In genomic region chr4:38387819-38388218, GRCh38 we compare ENCODE assay signal across 14 cellular contexts.
DNase-seq lines count a peak whose midpoint lies in the region; ATAC-seq, FAIRE-seq and TF ChIP-seq lines count a peak whose summit lies in the region.
"Had no signal": no experiment of that assay in that cellular context is flagged by ENCODE, and none has a peak within 500 bp of the region (broad histone marks: within the 10 kb centered on the region; RNA-seq: fewer than 3 reads in every experiment).

No MANE protein-coding gene starts in this region.

- H3K27ac ChIP-seq in A549 (peak overlapping the region in 1 of 2 experiments; percentile 39; a peak in 1 of 6 replicates), ascending aorta (peak overlapping the region; percentile 7 to 36), right cardiac atrium (ENCODE audit: low read length) (peak overlapping the region; percentile 26), parathyroid adenoma (peak overlapping the region; percentile 17)

- TF ChIP-seq EP300 in A549 (IDR thresholded peaks at IDR 0.05), result no peak

- WGBS in A549 (ENCODE audit: missing lambda C conversion rate), result 94% methylated on average over 5 of the region's 5 CpGs
- WGBS in right cardiac atrium, result 61% methylated on average over 5 of the region's 5 CpGs

- H3K4me2 ChIP-seq in A549 (peak overlapping the region; percentile 19; the same call in 1 of the 3 replicates), parathyroid adenoma (ENCODE audit: low read length) (peak overlapping the region; percentile 43)

- H3K79me2 ChIP-seq in parathyroid adenoma, result no peaks in the 10 kb centered on the region

- DNase-seq in A549 (ENCODE audit: low read depth in 1 of 2, low spot score in 1 of 2), result no peak
- no peak for DNase-seq in ascending aorta (ENCODE audit: low spot score in 2 of 2)
- no peak for DNase-seq in right cardiac atrium
- DNase-seq in posterior vena cava (ENCODE audit: low spot score), result no peak
- no peak for DNase-seq in activated effector memory CD4-positive, alpha-beta T cell treated with Interleukin-2 at 50 U/mL for 16 hours
- DNase-seq: COR-L47, MV-4-11, NCI-H1417 treated with DMSO at 0.1 percent for 48 hours, NCI-H510A had no signal

- H3K27me3 ChIP-seq in ascending aorta (no peaks in the 10 kb centered on the region), right cardiac atrium (ENCODE audit: control insufficient read depth, insufficient read depth) (no peaks in the 10 kb centered on the region), parathyroid adenoma (ENCODE audit: control insufficient read depth, insufficient read depth, low read length) (no peaks in the 10 kb centered on the region)

- H3K9me3 ChIP-seq in A549, result 0 out of 3 replicates have a peak, but pooled peaks cover 3% of the 10 kb centered on the region
- peaks cover 0 to 3% of the 10 kb centered on the region in 2 donors for H3K9me3 ChIP-seq in ascending aorta
- H3K9me3 ChIP-seq in right cardiac atrium (ENCODE audit: control insufficient read depth, low read length), result no peaks in the 10 kb centered on the region
- no peaks in the 10 kb centered on the region for H3K9me3 ChIP-seq in parathyroid adenoma (ENCODE audit: control insufficient read depth, low read length)

- FAIRE-seq in A549 (lab: Jason Lieb, UNC), result no peak
- FAIRE-seq: A204.1, H54 had no signal

- POLR2A ChIA-PET in A549 (lab: Yijun Ruan, JAX), result no interaction called here

- no peak for TF ChIP-seq RAD21 in A549 (conservative IDR thresholded peaks at IDR 0.05 in 1 of 2, IDR thresholded peaks at IDR 0.05 in 1 of 2)

- TF ChIP-seq POLR2A in A549 (IDR thresholded peaks at IDR 0.05; ENCODE audit: low read length), result no peak

- no peak overlapping the region for H3K4me3 ChIP-seq in A549
- no peak overlapping the region for H3K4me3 ChIP-seq in ascending aorta
- no peak overlapping the region for H3K4me3 ChIP-seq in right cardiac atrium (ENCODE audit: low read length)
- peak overlapping the region; percentile 12 for H3K4me3 ChIP-seq in parathyroid adenoma (ENCODE audit: low read depth, low read length)

- H3K36me3 ChIP-seq in ascending aorta (no peaks in the 10 kb centered on the region), parathyroid adenoma (ENCODE audit: control insufficient read depth, insufficient read depth, low read length) (no peaks in the 10 kb centered on the region)

- intact Hi-C loops in ascending aorta (cut with DNase I) (no loop called here), right cardiac atrium (cut with DNase I) (loop anchor here in 1 of 4 donors (5.0 kb wide), 1 partner anchor 279 kb away; no protein-coding TSS in a partner anchor), posterior vena cava (cut with DNase I) (no loop called here)

- CTCF ChIA-PET in A549 (lab: Yijun Ruan, JAX), result interaction anchor here (1.1 kb wide), 1 partner anchor 288 kb away, joined by 3 read pairs; no protein-coding TSS in a partner anchor

- peaks cover 34% of the 10 kb centered on the region for H3K4me1 ChIP-seq in A549
- H3K4me1 ChIP-seq in ascending aorta, result peaks cover 9 to 27% of the 10 kb centered on the region in 2 donors
- peaks cover 8% of the 10 kb centered on the region for H3K4me1 ChIP-seq in right cardiac atrium (ENCODE audit: control insufficient read depth, insufficient read depth, low read length)
- peaks cover 23% of the 10 kb centered on the region for H3K4me1 ChIP-seq in parathyroid adenoma

- peak overlapping the region; percentile 5 for H2AFZ ChIP-seq in parathyroid adenoma

- no peak overlapping the region for H3K9ac ChIP-seq in parathyroid adenoma

- no peak for ATAC-seq in A549
- peak in 1 of 2 donors; percentile 50 for ATAC-seq in right cardiac atrium
- no peak for ATAC-seq in HG03039 (IDR thresholded peaks at IDR 0.05; ENCODE audit: unreplicated experiment)
- no peak for ATAC-seq in GM19328 (IDR thresholded peaks at IDR 0.05; ENCODE audit: unreplicated experiment)

- TF ChIP-seq CTCF in A549 (IDR thresholded peaks at IDR 0.05) (no peak), ascending aorta (IDR thresholded peaks at IDR 0.05) (no peak), parathyroid adenoma (IDR thresholded peaks at IDR 0.05) (no peak)

TF ChIP-seq in A549, 52 proteins besides CTCF, POLR2A, EP300 and RAD21:
- no peak for TF ChIP-seq MAX (IDR thresholded peaks at IDR 0.05)
- no peak for TF ChIP-seq HES2 (IDR thresholded peaks at IDR 0.05)
- TF ChIP-seq RNF2 (IDR thresholded peaks at IDR 0.05; ENCODE audit: borderline replicate concordance, low read depth), result no peak
- no peak for TF ChIP-seq CHD2 (IDR thresholded peaks at IDR 0.05; ENCODE audit: low read length, partially characterized antibody)
- no peak for TF ChIP-seq EHMT2 (IDR thresholded peaks at IDR 0.05; ENCODE audit: low read depth)
- no peak for TF ChIP-seq RCOR1 (IDR thresholded peaks at IDR 0.05; ENCODE audit: low read depth, low read length)
- no peak for TF ChIP-seq RFX5 (IDR thresholded peaks at IDR 0.05)
- TF ChIP-seq ZC3H11A (IDR thresholded peaks at IDR 0.05), result no peak
